1 cellular context compared by ENCODE assay signal in genomic region chr11:61974766-61975631, GRCh38.
TF ChIP-seq lines count a peak whose summit lies in the region.

No MANE protein-coding gene starts in this region.

TF ChIP-seq in HepG2, 621 proteins besides CTCF, POLR2A, EP300 and RAD21 (continued from another document and continues in another):
- no peak for TF ChIP-seq PCBP2 (optimal IDR thresholded peaks at IDR 0.05; ENCODE audit: low read depth, low read length, poor library complexity, severe bottlenecking)
- TF ChIP-seq BRCA1 (CRISPR knock-in tag; IDR thresholded peaks at IDR 0.05): no peak
- no peak for TF ChIP-seq ZNF331 (CRISPR knock-in tag; IDR thresholded peaks at IDR 0.05)
- TF ChIP-seq, protein P1, sequence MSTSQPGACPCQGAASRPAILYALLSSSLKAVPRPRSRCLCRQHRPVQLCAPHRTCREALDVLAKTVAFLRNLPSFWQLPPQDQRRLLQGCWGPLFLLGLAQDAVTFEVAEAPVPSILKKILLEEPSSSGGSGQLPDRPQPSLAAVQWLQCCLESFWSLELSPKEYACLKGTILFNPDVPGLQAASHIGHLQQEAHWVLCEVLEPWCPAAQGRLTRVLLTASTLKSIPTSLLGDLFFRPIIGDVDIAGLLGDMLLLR (CRISPR knock-in tag; IDR thresholded peaks at IDR 0.05): no peak
- no peak; the same call in 1 of the 2 replicates for TF ChIP-seq DMAP1 (CRISPR knock-in tag; IDR thresholded peaks at IDR 0.05)
- TF ChIP-seq SCMH1 (CRISPR knock-in tag; IDR thresholded peaks at IDR 0.05; ENCODE audit: borderline replicate concordance): no peak
- TF ChIP-seq HOMEZ (CRISPR knock-in tag; IDR thresholded peaks at IDR 0.05; ENCODE audit: low read depth): no peak
- no peak for TF ChIP-seq ZNF251 (CRISPR knock-in tag; IDR thresholded peaks at IDR 0.05)
- TF ChIP-seq ZFP1 (CRISPR knock-in tag; IDR thresholded peaks at IDR 0.05): no peak
- TF ChIP-seq ZMAT3 (CRISPR knock-in tag; conservative IDR thresholded peaks at IDR 0.05): no peak
- TF ChIP-seq GLI4 (CRISPR knock-in tag; IDR thresholded peaks at IDR 0.05; ENCODE audit: borderline replicate concordance): 0 out of 2 replicates have a peak, but pooled peaks have one; percentile 20
- TF ChIP-seq ZNF274 (CRISPR knock-in tag; IDR thresholded peaks at IDR 0.05): no peak
- TF ChIP-seq NRL (CRISPR knock-in tag; IDR thresholded peaks at IDR 0.05; ENCODE audit: borderline replicate concordance): no peak
- TF ChIP-seq CHCHD3 (CRISPR knock-in tag; IDR thresholded peaks at IDR 0.05): no peak
- TF ChIP-seq ZSCAN22 (CRISPR knock-in tag; IDR thresholded peaks at IDR 0.05): no peak
- TF ChIP-seq GATAD2A (CRISPR knock-in tag; IDR thresholded peaks at IDR 0.05): peak; percentile 74
- TF ChIP-seq HOXA7 (CRISPR knock-in tag; IDR thresholded peaks at IDR 0.05): no peak
- TF ChIP-seq ZNF567 (CRISPR knock-in tag; IDR thresholded peaks at IDR 0.05; ENCODE audit: borderline replicate concordance): no peak
- TF ChIP-seq DMTF1 (CRISPR knock-in tag; IDR thresholded peaks at IDR 0.05): no peak
- no peak for TF ChIP-seq STAT5B (CRISPR knock-in tag; IDR thresholded peaks at IDR 0.05)
- no peak for TF ChIP-seq NONO (IDR thresholded peaks at IDR 0.05)
- TF ChIP-seq NONO (CRISPR knock-in tag; conservative IDR thresholded peaks at IDR 0.05): no peak
- TF ChIP-seq REL (CRISPR knock-in tag; conservative IDR thresholded peaks at IDR 0.05): no peak
- TF ChIP-seq ZSCAN20 (CRISPR knock-in tag; IDR thresholded peaks at IDR 0.05; ENCODE audit: borderline replicate concordance): no peak
- TF ChIP-seq PAWR (CRISPR knock-in tag; IDR thresholded peaks at IDR 0.05; ENCODE audit: borderline replicate concordance): no peak
- no peak for TF ChIP-seq MLXIP (CRISPR knock-in tag; IDR thresholded peaks at IDR 0.05; ENCODE audit: borderline replicate concordance)
- TF ChIP-seq, protein P2, sequence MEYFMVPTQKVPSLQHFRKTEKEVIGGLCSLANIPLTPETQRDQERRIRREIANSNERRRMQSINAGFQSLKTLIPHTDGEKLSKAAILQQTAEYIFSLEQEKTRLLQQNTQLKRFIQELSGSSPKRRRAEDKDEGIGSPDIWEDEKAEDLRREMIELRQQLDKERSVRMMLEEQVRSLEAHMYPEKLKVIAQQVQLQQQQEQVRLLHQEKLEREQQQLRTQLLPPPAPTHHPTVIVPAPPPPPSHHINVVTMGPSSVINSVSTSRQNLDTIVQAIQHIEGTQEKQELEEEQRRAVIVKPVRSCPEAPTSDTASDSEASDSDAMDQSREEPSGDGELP (IDR thresholded peaks at IDR 0.05; ENCODE audit: borderline replicate concordance, low read depth): no peak; the same call in 1 of the 2 replicates
- no peak for TF ChIP-seq ZNF775 (CRISPR knock-in tag; IDR thresholded peaks at IDR 0.05; ENCODE audit: borderline replicate concordance)
- TF ChIP-seq ZNF790 (CRISPR knock-in tag; IDR thresholded peaks at IDR 0.05; ENCODE audit: borderline replicate concordance): no peak
- TF ChIP-seq ZNF768 (CRISPR knock-in tag; IDR thresholded peaks at IDR 0.05): no peak
- TF ChIP-seq, protein P3, sequence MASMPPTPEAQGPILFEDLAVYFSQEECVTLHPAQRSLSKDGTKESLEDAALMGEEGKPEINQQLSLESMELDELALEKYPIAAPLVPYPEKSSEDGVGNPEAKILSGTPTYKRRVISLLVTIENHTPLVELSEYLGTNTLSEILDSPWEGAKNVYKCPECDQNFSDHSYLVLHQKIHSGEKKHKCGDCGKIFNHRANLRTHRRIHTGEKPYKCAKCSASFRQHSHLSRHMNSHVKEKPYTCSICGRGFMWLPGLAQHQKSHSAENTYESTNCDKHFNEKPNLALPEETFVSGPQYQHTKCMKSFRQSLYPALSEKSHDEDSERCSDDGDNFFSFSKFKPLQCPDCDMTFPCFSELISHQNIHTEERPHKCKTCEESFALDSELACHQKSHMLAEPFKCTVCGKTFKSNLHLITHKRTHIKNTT (CRISPR knock-in tag; IDR thresholded peaks at IDR 0.05): no peak
- no peak for TF ChIP-seq ZNF367 (CRISPR knock-in tag; IDR thresholded peaks at IDR 0.05; ENCODE audit: borderline replicate concordance)
- TF ChIP-seq MEF2D (CRISPR knock-in tag; IDR thresholded peaks at IDR 0.05): no peak; the same call in 1 of the 2 replicates
- TF ChIP-seq ZNF883 (CRISPR knock-in tag; IDR thresholded peaks at IDR 0.05; ENCODE audit: not compliant biosample characterization): no peak
- no peak for TF ChIP-seq ZNF713 (CRISPR knock-in tag; IDR thresholded peaks at IDR 0.05)
- no peak for TF ChIP-seq ZNF382 (CRISPR knock-in tag; IDR thresholded peaks at IDR 0.05; ENCODE audit: borderline replicate concordance)
- no peak for TF ChIP-seq PAX8 (CRISPR knock-in tag; IDR thresholded peaks at IDR 0.05; ENCODE audit: borderline replicate concordance)
- no peak for TF ChIP-seq ZBTB25 (CRISPR knock-in tag; IDR thresholded peaks at IDR 0.05)
- TF ChIP-seq ZNF589 (CRISPR knock-in tag; conservative IDR thresholded peaks at IDR 0.05): no peak
- TF ChIP-seq SALL1 (CRISPR knock-in tag; IDR thresholded peaks at IDR 0.05): peak; percentile 75
- no peak for TF ChIP-seq ZKSCAN1 (IDR thresholded peaks at IDR 0.05; ENCODE audit: low read length)
- no peak for TF ChIP-seq DNMT1 (CRISPR knock-in tag; IDR thresholded peaks at IDR 0.05)
- TF ChIP-seq ZNF7 (CRISPR knock-in tag; IDR thresholded peaks at IDR 0.05): no peak
- no peak for TF ChIP-seq MEIS1 (CRISPR knock-in tag; IDR thresholded peaks at IDR 0.05; ENCODE audit: borderline replicate concordance)
- no peak for TF ChIP-seq GLMP (CRISPR knock-in tag; IDR thresholded peaks at IDR 0.05; ENCODE audit: borderline replicate concordance)
- no peak for TF ChIP-seq SAFB2 (CRISPR knock-in tag; IDR thresholded peaks at IDR 0.05; ENCODE audit: borderline replicate concordance, low read depth)
- no peak for TF ChIP-seq ZIK1 (CRISPR knock-in tag; IDR thresholded peaks at IDR 0.05; ENCODE audit: borderline replicate concordance, low read depth)
- 0 out of 2 replicates have a peak, but pooled peaks have one; percentile 72 for TF ChIP-seq TFE3 (CRISPR knock-in tag; IDR thresholded peaks at IDR 0.05)
- TF ChIP-seq, protein P4, sequence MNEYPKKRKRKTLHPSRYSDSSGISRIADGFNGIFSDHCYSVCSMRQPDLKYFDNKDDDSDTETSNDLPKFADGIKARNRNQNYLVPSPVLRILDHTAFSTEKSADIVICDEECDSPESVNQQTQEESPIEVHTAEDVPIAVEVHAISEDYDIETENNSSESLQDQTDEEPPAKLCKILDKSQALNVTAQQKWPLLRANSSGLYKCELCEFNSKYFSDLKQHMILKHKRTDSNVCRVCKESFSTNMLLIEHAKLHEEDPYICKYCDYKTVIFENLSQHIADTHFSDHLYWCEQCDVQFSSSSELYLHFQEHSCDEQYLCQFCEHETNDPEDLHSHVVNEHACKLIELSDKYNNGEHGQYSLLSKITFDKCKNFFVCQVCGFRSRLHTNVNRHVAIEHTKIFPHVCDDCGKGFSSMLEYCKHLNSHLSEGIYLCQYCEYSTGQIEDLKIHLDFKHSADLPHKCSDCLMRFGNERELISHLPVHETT (CRISPR knock-in tag; conservative IDR thresholded peaks at IDR 0.05): no peak
- no peak for TF ChIP-seq HNRNPH1 (optimal IDR thresholded peaks at IDR 0.05; ENCODE audit: low read depth, low read length)
- TF ChIP-seq, protein P5, sequence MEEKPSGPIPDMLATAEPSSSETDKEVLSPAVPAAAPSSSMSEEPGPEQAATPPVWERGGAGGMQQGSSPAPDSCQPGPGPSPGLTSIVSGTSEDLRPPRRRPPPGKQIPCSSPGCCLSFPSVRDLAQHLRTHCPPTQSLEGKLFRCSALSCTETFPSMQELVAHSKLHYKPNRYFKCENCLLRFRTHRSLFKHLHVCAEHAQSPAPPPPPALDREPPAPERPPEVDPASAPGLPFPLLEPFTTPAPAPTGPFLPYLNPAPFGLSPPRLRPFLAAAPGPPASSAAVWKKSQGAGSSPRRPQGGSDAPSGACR (CRISPR knock-in tag; IDR thresholded peaks at IDR 0.05): no peak
- TF ChIP-seq TAF15 (IDR thresholded peaks at IDR 0.05; ENCODE audit: low read depth, low read length, poor library complexity, severe bottlenecking): no peak
- TF ChIP-seq TMF1 (CRISPR knock-in tag; IDR thresholded peaks at IDR 0.05; ENCODE audit: low read depth): no peak
- no peak for TF ChIP-seq CBX1 (IDR thresholded peaks at IDR 0.05; ENCODE audit: low read depth)
- TF ChIP-seq ZNF549 (CRISPR knock-in tag; IDR thresholded peaks at IDR 0.05): no peak
- TF ChIP-seq SP2 (CRISPR knock-in tag; IDR thresholded peaks at IDR 0.05): no peak
